In genomic region chr5:87412417-87413115, GRCh38 we compare ENCODE assay signal across 1 cellular context.
TF ChIP-seq lines count a peak whose summit lies in the region.

CCNH (minus strand) TSS chr5:87412930; CDS start chr5:87412794, 136 bp downstream.

TF ChIP-seq in WTC11, 78 proteins besides CTCF, POLR2A, EP300 and RAD21 (continued from another document and continues in another):
- TF ChIP-seq MLX (CRISPR knock-in tag; IDR thresholded peaks at IDR 0.05) (no peak), CDX4 (CRISPR knock-in tag; IDR thresholded peaks at IDR 0.05; ENCODE audit: borderline replicate concordance) (no peak), MYBL2 (CRISPR knock-in tag; IDR thresholded peaks at IDR 0.05) (peak; percentile 89; the same call in 1 of the 2 replicates), ZBTB21 (CRISPR knock-in tag; IDR thresholded peaks at IDR 0.05; ENCODE audit: borderline replicate concordance) (peak; percentile 82; the same call in 1 of the 2 replicates), ZNF396 (CRISPR knock-in tag; IDR thresholded peaks at IDR 0.05; ENCODE audit: borderline replicate concordance) (no peak), NFE2L1 (CRISPR knock-in tag; IDR thresholded peaks at IDR 0.05) (peak; percentile 15; the same call in 1 of the 2 replicates), JAZF1 (CRISPR knock-in tag; IDR thresholded peaks at IDR 0.05) (no peak), PREB (CRISPR knock-in tag; IDR thresholded peaks at IDR 0.05; ENCODE audit: borderline replicate concordance) (no peak), ZNF317 (CRISPR knock-in tag; IDR thresholded peaks at IDR 0.05; ENCODE audit: borderline replicate concordance, low read depth) (no peak), NFYB (CRISPR knock-in tag; conservative IDR thresholded peaks at IDR 0.05; ENCODE audit: low read depth) (no peak), NR2C2 (CRISPR knock-in tag; IDR thresholded peaks at IDR 0.05) (no peak), ERG (CRISPR knock-in tag; IDR thresholded peaks at IDR 0.05) (no peak), ZMAT4 (CRISPR knock-in tag; IDR thresholded peaks at IDR 0.05) (no peak), USF2 (CRISPR knock-in tag; IDR thresholded peaks at IDR 0.05) (no peak), GABPB1 (CRISPR knock-in tag; IDR thresholded peaks at IDR 0.05) (peak; percentile 73; the same call in 1 of the 2 replicates), ZNF532 (CRISPR knock-in tag; IDR thresholded peaks at IDR 0.05; ENCODE audit: borderline replicate concordance) (no peak), ZNF416 (CRISPR knock-in tag; IDR thresholded peaks at IDR 0.05) (no peak), FOXP4 (CRISPR knock-in tag; IDR thresholded peaks at IDR 0.05) (peak; percentile 78; the same call in 1 of the 2 replicates), NR3C1 (CRISPR knock-in tag; conservative IDR thresholded peaks at IDR 0.05; ENCODE audit: low read depth) (no peak), ZBTB43 (CRISPR knock-in tag; IDR thresholded peaks at IDR 0.05) (0 out of 2 replicates have a peak, but pooled peaks have one; percentile 40), TP53 (CRISPR knock-in tag; IDR thresholded peaks at IDR 0.05) (no peak), CBFB (CRISPR knock-in tag; IDR thresholded peaks at IDR 0.05; ENCODE audit: low read depth) (no peak), SP1 (CRISPR knock-in tag; conservative IDR thresholded peaks at IDR 0.05) (peak; percentile 94), STAT6 (CRISPR knock-in tag; conservative IDR thresholded peaks at IDR 0.05; ENCODE audit: low read depth) (no peak), MAX (CRISPR knock-in tag; IDR thresholded peaks at IDR 0.05) (peak; percentile 69), CREM (CRISPR knock-in tag; IDR thresholded peaks at IDR 0.05) (peak; percentile 91), GRHL2 (CRISPR knock-in tag; IDR thresholded peaks at IDR 0.05; ENCODE audit: insufficient replicate concordance, severe bottlenecking) (no peak), E2F1 (CRISPR knock-in tag; IDR thresholded peaks at IDR 0.05) (no peak), RORB (CRISPR knock-in tag; IDR thresholded peaks at IDR 0.05) (no peak), ESRRA (CRISPR knock-in tag; IDR thresholded peaks at IDR 0.05; ENCODE audit: borderline replicate concordance) (no peak), ZNF232 (CRISPR knock-in tag; IDR thresholded peaks at IDR 0.05) (no peak), HMGA2 (CRISPR knock-in tag; IDR thresholded peaks at IDR 0.05) (no peak), TCF7 (CRISPR knock-in tag; IDR thresholded peaks at IDR 0.05; ENCODE audit: low read depth) (no peak), ZNF263 (CRISPR knock-in tag; IDR thresholded peaks at IDR 0.05; ENCODE audit: low read depth) (no peak), GTF2I (CRISPR knock-in tag; conservative IDR thresholded peaks at IDR 0.05) (no peak), PRDM15 (CRISPR knock-in tag; IDR thresholded peaks at IDR 0.05) (0 out of 2 replicates have a peak, but pooled peaks have one; percentile 24), ETV6 (CRISPR knock-in tag; IDR thresholded peaks at IDR 0.05) (peak; percentile 93), ZNF219 (CRISPR knock-in tag; IDR thresholded peaks at IDR 0.05; ENCODE audit: borderline replicate concordance) (no peak)
